In genomic region chr3:31942446-31942845, GRCh38 we compare ENCODE assay signal across 26 cellular contexts. TPM values are rescaled to one million over a fixed set of nuclear protein-coding genes. Genes with fewer than 3 reads are reported as not detected.
"Had no signal": no experiment of that assay in that cellular context is flagged by ENCODE, and none has a peak within 500 bp of the region (broad histone marks: within the 10 kb centered on the region; RNA-seq: fewer than 3 reads in every experiment).

No MANE protein-coding gene starts in this region.

- DNase-seq: activated CD4-positive, alpha-beta T cell treated with anti-CD3 and anti-CD28 coated beads for 48 hours; activated CD4-positive, alpha-beta T cell treated with anti-CD3 and anti-CD28 coated beads, Interleukin-2, amount 50 U/mL, for 48 hours; activated CD8-positive, alpha-beta memory T cell treated with anti-CD3 and anti-CD28 coated beads for 24 hours; activated gamma-delta T cell; activated naive CD4-positive, alpha-beta T cell treated with anti-CD3 and anti-CD28 coated beads, Interleukin-2, amount 50 U/mL, for 16 hours; activated T-cell treated with anti-CD3 and anti-CD28 coated beads, Interleukin-2, amount 50 U/mL, for 1 hour; amniotic stem cell; brain microvascular endothelial cell; caudate nucleus; cortex of kidney; effector memory CD8-positive, alpha-beta T cell; heart left ventricle; hypothalamus; immature natural killer cell; naive B cell; nucleus accumbens; spleen; stimulated activated naive CD8-positive, alpha-beta T cell treated with anti-CD3 and anti-CD28 coated beads, Interleukin-15, Interleukin-2, amounts not matched to agents 100 U/mL and 50 U/mL, for 24 hours; testis; upper lobe of left lung had no signal

- H3K36me3 ChIP-seq: brain microvascular endothelial cell, esophagus muscularis mucosa, heart left ventricle, right atrium auricular region, spleen, upper lobe of left lung, vagina had no signal

- H3K79me2 ChIP-seq: parathyroid adenoma had no signal

- H3K9me3 ChIP-seq: esophagus muscularis mucosa, heart left ventricle, right atrium auricular region, spleen, testis, upper lobe of left lung, vagina had no signal

- H3K27ac ChIP-seq: brain microvascular endothelial cell, esophagus muscularis mucosa, heart left ventricle, parathyroid adenoma, right atrium auricular region, testis, upper lobe of left lung, vagina had no signal

- H3K27me3 ChIP-seq: brain microvascular endothelial cell, esophagus muscularis mucosa, foreskin keratinocyte, heart left ventricle, right atrium auricular region, spleen, testis, upper lobe of left lung, vagina had no signal

- H3K4me1 ChIP-seq: parathyroid adenoma, testis had no signal

- FAIRE-seq: astrocyte had no signal

- H3K4me3 ChIP-seq: esophagus muscularis mucosa, heart left ventricle, right atrium auricular region, testis, upper lobe of left lung, vagina had no signal

- H3K9ac ChIP-seq: parathyroid adenoma had no signal

- H2AFZ ChIP-seq: parathyroid adenoma had no signal

RNA-seq across cellular contexts. Expression of gene ZNF860, which starts 39.1 kb away (rescaled TPM):
- polyA plus RNA-seq: immature natural killer cell had no signal
